ENCODE assay signal across 30 cellular contexts in the genomic region with DNA sequence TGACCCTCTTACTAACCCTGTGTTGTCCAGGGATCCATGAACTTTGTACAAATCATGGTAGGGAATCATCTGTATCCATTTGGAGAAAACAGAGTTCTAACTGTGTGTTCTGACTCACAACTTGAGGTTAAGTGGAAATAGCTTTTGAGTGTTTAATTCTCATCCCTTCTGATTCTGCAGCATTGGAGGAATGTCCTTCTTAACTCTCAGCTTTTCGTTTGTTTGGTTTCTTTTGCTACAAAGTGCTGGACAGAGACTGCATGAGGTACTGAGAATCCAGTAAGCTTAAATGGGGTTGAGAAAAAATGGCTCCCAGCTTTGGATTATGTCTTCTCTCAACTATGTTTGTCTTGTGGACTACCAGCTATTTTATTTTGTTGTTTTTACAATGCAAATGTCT.
"Had no signal": no experiment of that assay in that cellular context is flagged by ENCODE, and none has a peak within 500 bp of the region (broad histone marks: within the 10 kb centered on the region; RNA-seq: fewer than 3 reads in every experiment).

No MANE protein-coding gene starts in this region.

- ATAC-seq: left cardiac atrium; left ventricle myocardium superior; sciatic nerve; stimulated activated memory B cell treated with anti-CD40 and anti-IgM and Interleukin-4, amounts not matched to agents 10 μg/mL and 1 μg/mL and 100 μg/mL, for 72 hours; stimulated activated naive CD8-positive, alpha-beta T cell treated with anti-CD3 and anti-CD28 coated beads, Interleukin-15, amount 100 ng/mL, for 72 hours; WTC11 had no signal

- H3K27me3 ChIP-seq: adrenal gland, ascending aorta, esophagus muscularis mucosa, neutrophil, ovary, uterus had no signal

- H3K27ac Mint-ChIP-seq: activated naive CD4-positive, alpha-beta T cell treated with anti-CD3 and anti-CD28 coated beads for 36 hours; activated naive CD8-positive, alpha-beta T cell treated with anti-CD3 and anti-CD28 coated beads for 36 hours; dendritic cell treated with granulocyte-macrophage colony-stimulating factor and Interleukin-4, amounts not matched to agents 40 ng/mL and 50 ng/mL, for 4 days; mesothelial cell of epicardium; naive B cell; nephron progenitor cell; progenitor cell of endocrine pancreas; stimulated activated memory B cell treated with anti-CD40 and anti-IgM and Interleukin-4, amounts not matched to agents 10 μg/mL and 1 μg/mL and 100 μg/mL, for 72 hours; stimulated activated naive CD8-positive, alpha-beta T cell treated with anti-CD3 and anti-CD28 coated beads, Interleukin-15, amount 100 ng/mL, for 72 hours; WTC11 had no signal

- H3K4me3 Mint-ChIP-seq: activated naive CD4-positive, alpha-beta T cell treated with anti-CD3 and anti-CD28 coated beads for 36 hours; activated naive CD8-positive, alpha-beta T cell treated with anti-CD3 and anti-CD28 coated beads for 36 hours; central memory CD8-positive, alpha-beta T cell; dendritic cell treated with granulocyte-macrophage colony-stimulating factor and Interleukin-4, amounts not matched to agents 40 ng/mL and 50 ng/mL, for 4 days; mesothelial cell of epicardium; naive B cell; nephron progenitor cell; stimulated activated memory B cell treated with anti-CD40 and anti-IgM and Interleukin-4, amounts not matched to agents 10 μg/mL and 1 μg/mL and 100 μg/mL, for 72 hours; stimulated activated naive CD8-positive, alpha-beta T cell treated with anti-CD3 and anti-CD28 coated beads, Interleukin-15, amount 100 ng/mL, for 72 hours; type B pancreatic cell; WTC11 had no signal

- H3K36me3 ChIP-seq: adrenal gland, ascending aorta, esophagus muscularis mucosa, neutrophil, ovary, uterus had no signal

- H3K27me3 Mint-ChIP-seq: activated naive CD8-positive, alpha-beta T cell treated with anti-CD3 and anti-CD28 coated beads for 36 hours; central memory CD8-positive, alpha-beta T cell; dendritic cell treated with granulocyte-macrophage colony-stimulating factor and Interleukin-4, amounts not matched to agents 40 ng/mL and 50 ng/mL, for 4 days; naive B cell; stimulated activated memory B cell treated with anti-CD40 and anti-IgM and Interleukin-4, amounts not matched to agents 10 μg/mL and 1 μg/mL and 100 μg/mL, for 72 hours; stimulated activated naive CD8-positive, alpha-beta T cell treated with anti-CD3 and anti-CD28 coated beads, Interleukin-15, amount 100 ng/mL, for 72 hours; type B pancreatic cell had no signal

- H3K9me3 ChIP-seq: adrenal gland, ascending aorta, esophagus muscularis mucosa, neutrophil, ovary, uterus had no signal

- H3K9me3 Mint-ChIP-seq: activated naive CD4-positive, alpha-beta T cell treated with anti-CD3 and anti-CD28 coated beads for 36 hours had no signal

- H3K4me1 Mint-ChIP-seq: activated naive CD8-positive, alpha-beta T cell treated with anti-CD3 and anti-CD28 coated beads for 36 hours; central memory CD8-positive, alpha-beta T cell; naive B cell; nephron progenitor cell; stimulated activated memory B cell treated with anti-CD40 and anti-IgM and Interleukin-4, amounts not matched to agents 10 μg/mL and 1 μg/mL and 100 μg/mL, for 72 hours; stimulated activated naive CD8-positive, alpha-beta T cell treated with anti-CD3 and anti-CD28 coated beads, Interleukin-15, amount 100 ng/mL, for 72 hours had no signal

- H3K36me3 Mint-ChIP-seq: activated naive CD8-positive, alpha-beta T cell treated with anti-CD3 and anti-CD28 coated beads for 36 hours; mesothelial cell of epicardium; naive B cell; stimulated activated memory B cell treated with anti-CD40 and anti-IgM and Interleukin-4, amounts not matched to agents 10 μg/mL and 1 μg/mL and 100 μg/mL, for 72 hours; type B pancreatic cell had no signal

- H3K4me3 ChIP-seq: adrenal gland, ascending aorta, esophagus muscularis mucosa, ovary, uterus had no signal

- H3K4me1 ChIP-seq: adrenal gland, ascending aorta, esophagus muscularis mucosa, uterus had no signal

- DNase-seq: activated CD4-positive, alpha-beta T cell treated with anti-CD3 and anti-CD28 coated beads, Interleukin-2, amount 50 U/mL, for 1 hour; activated effector memory CD4-positive, alpha-beta T cell treated with anti-CD3 and anti-CD28 coated beads, Interleukin-2, amount 50 U/mL, for 16 hours; activated naive CD4-positive, alpha-beta T cell treated with anti-CD3 and anti-CD28 coated beads for 36 hours; activated naive CD8-positive, alpha-beta T cell treated with anti-CD3 and anti-CD28 coated beads for 36 hours; adrenal gland; foreskin melanocyte; left cardiac atrium; left ventricle myocardium superior; naive B cell; nephron progenitor cell; ovary; retina; small intestine; stimulated activated CD4-positive, alpha-beta T cell treated with anti-CD3 and anti-CD28 coated beads, Interleukin-4, amount 100 ng/mL, for 4 hours; stimulated activated CD8-positive, alpha-beta memory T cell treated with anti-CD3 and anti-CD28 coated beads, Interleukin-4, amount 100 ng/mL, for 48 hours; stimulated activated naive CD8-positive, alpha-beta T cell treated with anti-CD3 and anti-CD28 coated beads, Interleukin-15, amount 100 ng/mL, for 72 hours; substantia nigra; T-helper 2 cell; uterus had no signal

- H3K27ac ChIP-seq: adrenal gland, ascending aorta, esophagus muscularis mucosa, neutrophil, ovary, uterus had no signal
